In genomic region chr17:82047914-82048570, GRCh38 we compare ENCODE assay signal across 1 cellular context.
TF ChIP-seq lines count a peak whose summit lies in the region.

No MANE protein-coding gene starts in this region.

TF ChIP-seq in liver, 16 proteins besides CTCF, POLR2A, EP300 and RAD21 (continued from another document):
- no peak for TF ChIP-seq ZBTB33 (IDR thresholded peaks at IDR 0.05)
- no peak for TF ChIP-seq MAX (IDR thresholded peaks at IDR 0.05)
- no peak for TF ChIP-seq FOXA1 (IDR thresholded peaks at IDR 0.05)
- TF ChIP-seq NR2F2 (IDR thresholded peaks at IDR 0.05), result no peak
- TF ChIP-seq, protein P1, sequence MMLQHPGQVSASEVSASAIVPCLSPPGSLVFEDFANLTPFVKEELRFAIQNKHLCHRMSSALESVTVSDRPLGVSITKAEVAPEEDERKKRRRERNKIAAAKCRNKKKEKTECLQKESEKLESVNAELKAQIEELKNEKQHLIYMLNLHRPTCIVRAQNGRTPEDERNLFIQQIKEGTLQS (IDR thresholded peaks at IDR 0.05), result no peak
- TF ChIP-seq REST (IDR thresholded peaks at IDR 0.05), result no peak
- TF ChIP-seq HNF4A (conservative IDR thresholded peaks at IDR 0.05), result peak; percentile 32 to 67
- no peak for TF ChIP-seq HNF4G (IDR thresholded peaks at IDR 0.05)
- peak in 1 of 2 donors; percentile 61 for TF ChIP-seq RXRA (IDR thresholded peaks at IDR 0.05)
- peak; percentile 84 for TF ChIP-seq YY1 (IDR thresholded peaks at IDR 0.05)
- no peak for TF ChIP-seq JUND (IDR thresholded peaks at IDR 0.05)
- peak; percentile 28 for TF ChIP-seq SP1 (IDR thresholded peaks at IDR 0.05)
- no peak for TF ChIP-seq TAF1 (conservative IDR thresholded peaks at IDR 0.05)
- no peak for TF ChIP-seq GABPA (IDR thresholded peaks at IDR 0.05 in 1 of 2, conservative IDR thresholded peaks at IDR 0.05 in 1 of 2)
TF ChIP-seq in liver: peak in this region for 4.
